Comparison of ENCODE assay signal across 8 cellular contexts in the genomic region with DNA sequence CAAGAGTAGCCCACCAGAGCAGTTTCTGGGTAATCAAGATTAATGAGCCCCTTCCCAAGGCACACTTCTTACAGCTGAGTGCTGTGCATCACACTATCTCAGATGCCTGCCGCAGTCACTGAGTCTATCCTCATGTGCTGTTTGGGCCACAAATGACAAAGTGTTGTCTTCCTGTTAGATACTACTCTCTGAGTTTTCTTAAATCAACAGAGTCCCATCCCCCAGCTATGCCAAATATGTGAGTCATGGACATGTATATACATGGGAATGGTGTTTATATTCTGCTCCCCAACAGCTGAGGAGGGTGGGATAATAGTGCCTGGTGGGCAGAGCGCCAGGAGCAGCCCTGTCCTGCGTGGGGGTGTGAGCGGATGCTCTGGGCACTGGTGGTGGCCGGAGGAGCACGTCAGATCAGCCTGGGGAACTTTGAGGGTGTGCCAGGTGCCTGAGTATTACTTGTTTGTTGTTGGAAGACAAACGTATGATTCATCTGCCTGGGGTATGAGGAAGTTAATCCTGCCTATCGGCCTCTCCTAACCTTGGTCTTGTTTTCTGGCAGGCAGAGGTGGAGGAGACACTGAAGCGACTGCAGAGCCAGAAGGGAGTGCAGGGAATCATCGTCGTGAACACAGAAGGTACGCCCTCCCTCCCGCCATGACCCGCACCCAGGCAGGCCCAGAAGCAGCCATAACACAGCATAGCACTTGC. TPM values are rescaled to one million over a fixed set of nuclear protein-coding genes. Genes with fewer than 3 reads are reported as not detected.
DNase-seq lines count a peak whose midpoint lies in the region; ATAC-seq and TF ChIP-seq lines count a peak whose summit lies in the region.

No MANE protein-coding gene starts in this region.

- no peaks in the 10 kb centered on the region for H3K36me3 ChIP-seq in hepatocyte (replicated peaks; ENCODE audit: insufficient read depth, low read depth)

- H3K4me1 ChIP-seq in hepatocyte (ENCODE audit: insufficient read depth), result peaks cover 34% of the 10 kb centered on the region

- H3K4me3 ChIP-seq in hepatocyte (no peak overlapping the region), skin epidermis (no peak overlapping the region)

- no peak overlapping the region for H3K4me3 Mint-ChIP-seq in immature natural killer cell

- no peaks in the 10 kb centered on the region for H3K27me3 ChIP-seq in hepatocyte

- H3K9me2 ChIP-seq in hepatocyte (replicated peaks; ENCODE audit: insufficient read depth), result no peaks in the 10 kb centered on the region

- peaks cover 32% of the 10 kb centered on the region for H4K20me1 ChIP-seq in hepatocyte (ENCODE audit: insufficient read depth, poor library complexity, severe bottlenecking)

- no peak overlapping the region for H2AFZ ChIP-seq in hepatocyte

- H3K4me2 ChIP-seq in hepatocyte, result peak overlapping the region; percentile 38

- DNase-seq in 8988T, result peak; percentile 75
- peak; percentile 57 for DNase-seq in HuH-7 (ENCODE audit: low spot score)
- DNase-seq in anterior cingulate cortex (lab: John Stamatoyannopoulos, UW), result peak in 31 of 58 donors; percentile 8 to 83 (median 44)
- peak; percentile 91 for DNase-seq in hepatocyte (ENCODE audit: low spot score)
- DNase-seq in immature natural killer cell, result no peak
- DNase-seq in stimulated activated CD4-positive, alpha-beta T cell treated with anti-CD3 and anti-CD28 coated beads, Interleukin-2, amount 100 ng/mL, for 24 hours, result no peak

- H3K27me3 Mint-ChIP-seq in immature natural killer cell (ENCODE audit: low read depth in 3 of 3), result peaks cover 0 to 2% (median 0%) of the 10 kb centered on the region in 3 donors

- H3K79me2 ChIP-seq in hepatocyte, result peaks cover 82% of the 10 kb centered on the region

- 31% methylated on average over 14 of the region's 14 CpGs for WGBS in hepatocyte (ENCODE audit: low lambda C conversion rate, missing lambda C conversion rate)

- peaks cover 10 to 32% (median 20%) of the 10 kb centered on the region in 3 donors for H3K36me3 Mint-ChIP-seq in immature natural killer cell

- H3K4me1 Mint-ChIP-seq in immature natural killer cell, result peaks cover 47 to 68% of the 10 kb centered on the region in 2 donors

- H3K27ac ChIP-seq in hepatocyte (peak overlapping the region; percentile 86), skin epidermis (peak overlapping the region in 19 of 21 experiments; percentile 19 to 79 (median 62))

- H3K9me3 Mint-ChIP-seq in immature natural killer cell, result no peaks in the 10 kb centered on the region

- peak overlapping the region in 1 of 6 donors; percentile 26 for H3K27ac Mint-ChIP-seq in immature natural killer cell

- no peak for ATAC-seq in HG02642 (IDR thresholded peaks at IDR 0.05; ENCODE audit: poor library complexity, unreplicated experiment)

- no peak for TF ChIP-seq CTCF in hepatocyte (IDR thresholded peaks at IDR 0.05; ENCODE audit: poor library complexity)

- no peaks in the 10 kb centered on the region for H3K9me3 ChIP-seq in hepatocyte (ENCODE audit: low read depth)

RNA-seq across cellular contexts. Expression of gene DYNLRB1, which starts 9.6 kb away (rescaled TPM):
- 103 and 147 TPM in 2 replicates for total RNA-seq in hepatocyte
- polyA plus RNA-seq in hepatocyte (224 and 228 TPM in 2 replicates), immature natural killer cell (100 to 1,000 TPM; 238 to 307 (median 242) TPM)

RNA-seq across cellular contexts. Expression of gene MAP1LC3A, which starts 32.7 kb away (rescaled TPM):
- 28.1 and 32.1 TPM in 2 replicates for total RNA-seq in hepatocyte
- polyA plus RNA-seq in hepatocyte, result 77.1 and 81.8 TPM in 2 replicates
- polyA plus RNA-seq in immature natural killer cell, result 1 to 10 TPM in 2 of 3 donors, under 1 TPM in 1; 0.74 to 4.2 (median 3.1) TPM

Comparison
In these comparisons a context has a peak if more than half of its experiments do, and no peak if none do; other contexts are left out.
1. DNase-seq: peak in 8988T (single experiment), HuH-7 (single experiment), anterior cingulate cortex (31 of 58) and hepatocyte (single experiment); none in immature natural killer cell (0 of 3) and stimulated activated CD4-positive, alpha-beta T cell treated with anti-CD3 and anti-CD28 coated beads, Interleukin-2, amount 100 ng/mL, for 24 hours (0 of 2).
2. RNA of gene MAP1LC3A, which starts 32.7 kb away (polyA plus RNA-seq): 77.1 to 81.8 TPM in hepatocyte; 0.74 to 4.2 TPM in immature natural killer cell; every median in the first group is over 10 times any median in the second.